23 cellular contexts compared by ENCODE assay signal in genomic region chr2:217705461-217705860, GRCh38.
"Had no signal": no experiment of that assay in that cellular context is flagged by ENCODE, and none has a peak within 500 bp of the region (broad histone marks: within the 10 kb centered on the region; RNA-seq: fewer than 3 reads in every experiment).

No MANE protein-coding gene starts in this region.

- H3K4me1 Mint-ChIP-seq: memory B cell; stimulated activated effector memory CD8-positive, alpha-beta T cell treated with anti-CD3 and anti-CD28 coated beads, Interleukin-12 subunit alpha, Interleukin-12 subunit beta, amount 100 ng/mL, for 72 hours had no signal

- H3K9me3 Mint-ChIP-seq: memory B cell; mesothelial cell of epicardium; nephron progenitor cell; stimulated activated effector memory CD8-positive, alpha-beta T cell treated with anti-CD3 and anti-CD28 coated beads, Interleukin-12 subunit alpha, Interleukin-12 subunit beta, amount 100 ng/mL, for 72 hours; stimulated activated naive CD8-positive, alpha-beta T cell treated with anti-CD3 and anti-CD28 coated beads, Interleukin-15, Interleukin-2, amounts not matched to agents 100 ng/mL and 50 ng/mL, for 24 hours had no signal

- H3K9me3 ChIP-seq: esophagus muscularis mucosa, gastroesophageal sphincter, left ventricle myocardium inferior, lower lobe of right lung, psoas muscle, right lobe of liver, thoracic aorta had no signal

- H3K4me3 Mint-ChIP-seq: memory B cell; mesothelial cell of epicardium; nephron progenitor cell; stimulated activated effector memory CD8-positive, alpha-beta T cell treated with anti-CD3 and anti-CD28 coated beads, Interleukin-12 subunit alpha, Interleukin-12 subunit beta, amount 100 ng/mL, for 72 hours; stimulated activated naive CD8-positive, alpha-beta T cell treated with anti-CD3 and anti-CD28 coated beads, Interleukin-15, Interleukin-2, amounts not matched to agents 100 ng/mL and 50 ng/mL, for 24 hours; type B pancreatic cell had no signal

- FAIRE-seq: endometrium, keratinocyte, urothelium cell line had no signal

- H3K27ac ChIP-seq: epithelial cell of prostate, left ventricle myocardium inferior, lower lobe of right lung, psoas muscle, right lobe of liver had no signal

- H3K4me3 ChIP-seq: esophagus muscularis mucosa, gastroesophageal sphincter, left ventricle myocardium inferior, lower lobe of right lung, psoas muscle, right lobe of liver, thoracic aorta had no signal

- H3K27me3 Mint-ChIP-seq: stimulated activated naive CD8-positive, alpha-beta T cell treated with anti-CD3 and anti-CD28 coated beads, Interleukin-15, Interleukin-2, amounts not matched to agents 100 ng/mL and 50 ng/mL, for 24 hours; type B pancreatic cell had no signal

- DNase-seq: effector memory CD4-positive, alpha-beta T cell; glutamatergic neuron; left cardiac atrium; left ventricle myocardium inferior; lower lobe of right lung; nephron progenitor cell; psoas muscle; retina; right lobe of liver; stimulated activated CD4-positive, alpha-beta T cell treated with anti-CD3 and anti-CD28 coated beads, Interleukin-4, amount 100 ng/mL, for 1 hour; stimulated activated CD8-positive, alpha-beta memory T cell treated with anti-CD3 and anti-CD28 coated beads, Interleukin-4, amount 100 ng/mL, for 48 hours had no signal

- H3K36me3 Mint-ChIP-seq: memory B cell; mesothelial cell of epicardium; stimulated activated effector memory CD8-positive, alpha-beta T cell treated with anti-CD3 and anti-CD28 coated beads, Interleukin-12 subunit alpha, Interleukin-12 subunit beta, amount 100 ng/mL, for 72 hours; type B pancreatic cell had no signal

- H3K36me3 ChIP-seq: esophagus muscularis mucosa, gastroesophageal sphincter, left ventricle myocardium inferior, lower lobe of right lung, right lobe of liver, thoracic aorta had no signal

- H3K4me1 ChIP-seq: lower lobe of right lung, right lobe of liver had no signal

- H3K27ac Mint-ChIP-seq: memory B cell; mesothelial cell of epicardium; nephron progenitor cell; stimulated activated effector memory CD8-positive, alpha-beta T cell treated with anti-CD3 and anti-CD28 coated beads, Interleukin-12 subunit alpha, Interleukin-12 subunit beta, amount 100 ng/mL, for 72 hours; stimulated activated naive CD8-positive, alpha-beta T cell treated with anti-CD3 and anti-CD28 coated beads, Interleukin-15, Interleukin-2, amounts not matched to agents 100 ng/mL and 50 ng/mL, for 24 hours; type B pancreatic cell had no signal

- H3K27me3 ChIP-seq: esophagus muscularis mucosa, gastroesophageal sphincter, right lobe of liver had no signal

- ATAC-seq: gastroesophageal sphincter; left cardiac atrium; lower lobe of right lung; psoas muscle; right lobe of liver; stimulated activated effector memory CD8-positive, alpha-beta T cell treated with anti-CD3 and anti-CD28 coated beads, Interleukin-12 subunit alpha, Interleukin-12 subunit beta, amount 100 ng/mL, for 72 hours had no signal
